ENCODE assay signal across 17 cellular contexts in the genomic region with DNA sequence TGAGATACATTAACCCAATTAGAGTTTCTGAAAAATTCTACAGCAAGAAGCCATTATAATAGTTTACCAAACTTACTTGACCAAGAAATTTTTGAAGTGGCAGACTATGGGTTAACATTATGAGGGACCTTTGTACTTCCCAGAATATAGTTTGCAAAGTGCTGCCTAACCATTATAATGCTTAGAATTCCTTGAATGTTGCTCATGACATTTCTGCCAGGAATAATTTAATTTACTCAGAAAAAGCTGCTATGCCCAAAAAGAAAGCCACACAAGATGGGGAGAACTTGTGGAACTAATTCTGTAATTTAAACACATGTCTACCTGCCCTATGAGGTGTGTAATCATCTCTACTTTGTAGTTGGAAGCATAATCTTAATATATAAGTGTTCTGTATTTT. TPM values are rescaled to one million over a fixed set of nuclear protein-coding genes. Genes with fewer than 3 reads are reported as not detected.
DNase-seq lines count a peak whose midpoint lies in the region; ATAC-seq and TF ChIP-seq lines count a peak whose summit lies in the region.
"Had no signal": no experiment of that assay in that cellular context is flagged by ENCODE, and none has a peak within 500 bp of the region (broad histone marks: within the 10 kb centered on the region; RNA-seq: fewer than 3 reads in every experiment).

No MANE protein-coding gene starts in this region.

- no peaks in the 10 kb centered on the region for H3K9me3 ChIP-seq in adipocyte (ENCODE audit: control insufficient read depth, low read length)
- peaks cover 0 to 10% (median 6%) of the 10 kb centered on the region in 3 donors for H3K9me3 ChIP-seq in esophagus squamous epithelium
- H3K9me3 ChIP-seq: Peyer's patch, SJSA1 had no signal

- no peaks in the 10 kb centered on the region for H3K36me3 ChIP-seq in adipocyte (ENCODE audit: control insufficient read depth, insufficient read depth, low read length, severe bottlenecking)
- H3K36me3 ChIP-seq in esophagus squamous epithelium = no peaks in the 10 kb centered on the region
- H3K36me3 ChIP-seq: Peyer's patch, SJSA1 had no signal

- H3K4me1 Mint-ChIP-seq in HFFc6 (ENCODE audit: low read depth) = peaks cover 45% of the 10 kb centered on the region

- H3K9ac ChIP-seq in adipocyte (ENCODE audit: low read length) = peak overlapping the region; percentile 75

- TF ChIP-seq CTCF in HFFc6 (IDR thresholded peaks at IDR 0.05) = no peak
- TF ChIP-seq CTCF in fibroblast of mammary gland (conservative IDR thresholded peaks at IDR 0.05; ENCODE audit: control insufficient read depth, insufficient read depth, low read depth, low read length) = no peak
- TF ChIP-seq CTCF in esophagus squamous epithelium (IDR thresholded peaks at IDR 0.05) = no peak

- no peak for TF ChIP-seq POLR2A in esophagus squamous epithelium (IDR thresholded peaks at IDR 0.05)

- H3K4me3 Mint-ChIP-seq in HFFc6 = no peak overlapping the region
- H3K4me3 Mint-ChIP-seq: CD14-positive monocyte had no signal

- DNase-seq in HFFc6 = peak; percentile 42
- peak; percentile 48 for DNase-seq in adipocyte (ENCODE audit: low read depth)
- peak; percentile 11 for DNase-seq in fibroblast of mammary gland (ENCODE audit: low read depth)
- no peak for DNase-seq in activated CD4-positive, CD25-positive, alpha-beta regulatory T cell (lab: John Stamatoyannopoulos, UW)
- no peak for DNase-seq in esophagus squamous epithelium (lab: John Stamatoyannopoulos, UW)
- DNase-seq: ACHN, GF-D8, H7, NCI-H1105, NCI-H2081 treated with DMSO at 0.1 percent for 48 hours, NCI-H446 treated with DMSO at 0.1 percent for 48 hours, Peyer's patch had no signal

- H3K4me3 ChIP-seq in adipocyte (ENCODE audit: low read length) = no peak overlapping the region
- no peak overlapping the region for H3K4me3 ChIP-seq in fibroblast of mammary gland (ENCODE audit: control insufficient read depth, low read depth, low read length)
- no peak overlapping the region for H3K4me3 ChIP-seq in esophagus squamous epithelium
- H3K4me3 ChIP-seq: GM12878, Peyer's patch, SJSA1 had no signal

- H3K27ac ChIP-seq in esophagus squamous epithelium = no peak overlapping the region
- H3K27ac ChIP-seq: Peyer's patch, SJSA1 had no signal

- H3K27me3 Mint-ChIP-seq in HFFc6 (ENCODE audit: insufficient read depth) = peaks cover 3% of the 10 kb centered on the region

- intact Hi-C loops in esophagus squamous epithelium (cut with DNase I) = no loop called here

- peaks cover 11% of the 10 kb centered on the region; the same call in 1 of the 2 replicates for H3K9me3 Mint-ChIP-seq in HFFc6

- H3K27me3 ChIP-seq in adipocyte (replicated peaks; ENCODE audit: control insufficient read depth, insufficient read depth, low read length) (no peaks in the 10 kb centered on the region), esophagus squamous epithelium (no peaks in the 10 kb centered on the region)
- H3K27me3 ChIP-seq: Peyer's patch, SJSA1 had no signal

- peaks cover 4% of the 10 kb centered on the region; the same call in 1 of the 2 replicates for H3K36me3 Mint-ChIP-seq in HFFc6 (ENCODE audit: low read depth)
- H3K36me3 Mint-ChIP-seq: CD14-positive monocyte had no signal

- ATAC-seq in HG02678 (IDR thresholded peaks at IDR 0.05; ENCODE audit: unreplicated experiment) (no peak), GM19455 (IDR thresholded peaks at IDR 0.05; ENCODE audit: unreplicated experiment) (no peak)
- ATAC-seq: GM12878 had no signal

- H3K27ac Mint-ChIP-seq in HFFc6 = peak overlapping the region; percentile 57
- H3K27ac Mint-ChIP-seq: CD14-positive monocyte had no signal

- H3K4me1 ChIP-seq in adipocyte (ENCODE audit: control insufficient read depth, insufficient read depth, low read length) (peaks cover 62% of the 10 kb centered on the region), esophagus squamous epithelium (peaks cover 0 to 51% (median under 1%) of the 10 kb centered on the region in 3 donors)
- H3K4me1 ChIP-seq: Peyer's patch had no signal

RNA-seq across cellular contexts. Expression of gene MYCBP2, which starts 58.1 kb away (rescaled TPM):
- 10 to 100 TPM; 52.7 to 66.3 (median 54.9) TPM for total RNA-seq in HFFc6 (2021; fragmentation: NEBNext Ultra II Directional; extraction: Animal tissue kit (Norgen Biotek cat#: 25700))
- total RNA-seq in esophagus squamous epithelium = 100 to 1,000 TPM in 3 of 4 donors, 10 to 100 TPM in 1; 80.9 to 167 (median 130) TPM

Comparison
In these comparisons a context has a peak if more than half of its experiments do, and no peak if none do; other contexts are left out.
1. DNase-seq: peak in HFFc6 (single experiment), adipocyte (single experiment) and fibroblast of mammary gland (single experiment); none in activated CD4-positive, CD25-positive, alpha-beta regulatory T cell (0 of 4) and esophagus squamous epithelium (single experiment).